25 cellular contexts compared by ENCODE assay signal in the genomic region with DNA sequence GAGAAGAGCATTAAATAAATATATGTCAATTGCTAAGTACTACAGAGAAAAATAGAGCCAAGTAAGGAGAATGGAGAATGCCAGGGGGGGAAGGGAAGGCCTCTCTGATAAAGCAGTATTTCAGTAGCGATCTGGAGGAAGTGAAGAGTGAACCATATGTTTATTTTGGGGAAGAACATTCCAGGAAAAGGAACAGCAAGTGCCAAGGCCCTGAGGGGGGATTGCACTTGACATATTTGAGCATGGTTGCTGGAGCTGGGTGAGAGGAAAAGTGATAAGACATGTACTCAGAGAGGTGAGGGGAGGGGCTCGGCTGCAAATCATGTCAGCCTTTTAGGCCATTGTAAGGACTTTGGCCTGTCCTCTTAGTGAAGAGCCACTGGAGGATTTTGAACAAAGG. TPM values are rescaled to one million over a fixed set of nuclear protein-coding genes. Genes with fewer than 3 reads are reported as not detected.
"Had no signal": no experiment of that assay in that cellular context is flagged by ENCODE, and none has a peak within 500 bp of the region (broad histone marks: within the 10 kb centered on the region; RNA-seq: fewer than 3 reads in every experiment).

No MANE protein-coding gene starts in this region.

- H3K27ac ChIP-seq: SJSA1, SK-N-MC had no signal

- H3K27me3 ChIP-seq: MG63, SJSA1 had no signal

- H3K36me3 ChIP-seq: MG63, SJSA1 had no signal

- H3K4me3 ChIP-seq: MG63, SJSA1, SK-N-MC had no signal

- DNase-seq: KBM-7, MG63, NCI-H1092, NCI-H1105 treated with DMSO at 0.1 percent for 48 hours, NCI-H1417 treated with DMSO at 0.1 percent for 48 hours, NCI-H146, NCI-H1694 treated with DMSO at 0.1 percent for 48 hours, NCI-H1930, NCI-H2081, NCI-H2107, NCI-H226, NCI-H446, NCI-H510A, NCI-H524 treated with DMSO at 0.1 percent for 48 hours, NCI-H69, NCI-H774, PC-3, SHP77 treated with DMSO at 0.1 percent for 48 hours had no signal

- ATAC-seq: Panc1, PC-3, Right ventricle myocardium inferior had no signal

- H3K9me3 ChIP-seq: MG63 had no signal

- H3K4me1 ChIP-seq: SJSA1 had no signal

RNA-seq across cellular contexts. Expression of gene WDR87, which starts 30.3 kb away (rescaled TPM):
- total RNA-seq: HT1080, LHCN-M2, PC-3, Right ventricle myocardium inferior, SJSA1 had no signal
- polyA plus RNA-seq: IgD-negative memory B cell had no signal
